ENCODE assay signal across 8 cellular contexts in genomic region chr17:45621087-45621486, GRCh38.
DNase-seq lines count a peak whose midpoint lies in the region; ATAC-seq, FAIRE-seq and TF ChIP-seq lines count a peak whose summit lies in the region.
"Not testable (repeated sequence)": the region's sequence is repeated elsewhere in the genome, so short reads cannot be mapped to it uniquely, and the experiment has no call there.

No MANE protein-coding gene starts in this region.

- not testable (repeated sequence) for FAIRE-seq in HepG2 (lab: Jason Lieb, UNC)

- not testable (repeated sequence) for H3K27ac ChIP-seq in CD4-positive, alpha-beta memory T cell (ENCODE audit: low read depth, low read length); HepG2 (ENCODE audit: extremely low read length, insufficient read depth, low read length); stomach

- H3K9ac ChIP-seq in HepG2 (ENCODE audit: insufficient read depth, low read depth, low read length): not testable (repeated sequence)

- peak overlapping the region in 7 of 8 donors; percentile 36 to 70 (median 60) for H3K4me3 Mint-ChIP-seq in CD4-positive, alpha-beta memory T cell
- peak overlapping the region; percentile 49 for H3K4me3 Mint-ChIP-seq in activated CD4-positive, alpha-beta T cell treated with anti-CD3 and anti-CD28 coated beads, Interleukin-2, amount 10 ng/mL, durations not matched to agents 7 days and 5 days
- H3K4me3 Mint-ChIP-seq in activated naive CD8-positive, alpha-beta T cell treated with anti-CD3 and anti-CD28 coated beads, Interleukin-2, amount 10 ng/mL, durations not matched to agents 7 days and 5 days: peak overlapping the region; percentile 54
- peak overlapping the region; percentile 18 for H3K4me3 Mint-ChIP-seq in osteocyte (ENCODE audit: unreplicated experiment)

- peak overlapping the region in 1 of 7 donors; percentile 3 for H3K27ac Mint-ChIP-seq in CD4-positive, alpha-beta memory T cell
- H3K27ac Mint-ChIP-seq in activated CD4-positive, alpha-beta T cell treated with anti-CD3 and anti-CD28 coated beads, Interleukin-2, amount 10 ng/mL, durations not matched to agents 7 days and 5 days; activated naive CD8-positive, alpha-beta T cell treated with anti-CD3 and anti-CD28 coated beads, Interleukin-2, amount 10 ng/mL, durations not matched to agents 7 days and 5 days; osteocyte (ENCODE audit: unreplicated experiment): not testable (repeated sequence)

- TF ChIP-seq CTCF in LNCaP clone FGC (IDR thresholded peaks at IDR 0.05; ENCODE audit: control insufficient read depth, extremely low read depth, insufficient read depth); epithelial cell of proximal tubule (conservative IDR thresholded peaks at IDR 0.05; ENCODE audit: low read depth, low read length); HepG2 (CRISPR knock-in tag; IDR thresholded peaks at IDR 0.05); osteocyte (IDR thresholded peaks at IDR 0.05); stomach (IDR thresholded peaks at IDR 0.05): not testable (repeated sequence)

- H3K9me3 ChIP-seq in CD4-positive, alpha-beta memory T cell (ENCODE audit: control insufficient read depth in 1 of 2, low read length in 2 of 2); HepG2 (ENCODE audit: low read length); stomach: not testable (repeated sequence)

- TF ChIP-seq RAD21 in HepG2 (CRISPR knock-in tag; IDR thresholded peaks at IDR 0.05): not testable (repeated sequence)

- ATAC-seq in activated naive CD8-positive, alpha-beta T cell treated with anti-CD3 and anti-CD28 coated beads, Interleukin-2, amount 10 ng/mL, durations not matched to agents 7 days and 5 days (ENCODE audit: low read depth); HepG2: not testable (repeated sequence)

- H4K20me1 ChIP-seq in HepG2 (ENCODE audit: insufficient read depth, low read length): not testable (repeated sequence)

- not testable (repeated sequence) for H3K4me3 ChIP-seq in CD4-positive, alpha-beta memory T cell (ENCODE audit: low read length in 2 of 2); HepG2 (replicated peaks in 1 of 3; ENCODE audit: insufficient read depth in 1 of 3, low read depth in 2 of 3, low read length in 3 of 3)
- H3K4me3 ChIP-seq in LNCaP clone FGC (ENCODE audit: low read depth, low read length): peak overlapping the region; percentile 49
- H3K4me3 ChIP-seq in epithelial cell of proximal tubule (ENCODE audit: low read depth, low read length): peak overlapping the region; percentile 14
- H3K4me3 ChIP-seq in stomach: peak overlapping the region; percentile 11 to 73 (median 68)

- in situ Hi-C loops in HepG2 (cut with HindIII; ENCODE audit: extremely low pct_ligation_motif_present, low pct_unique_long_range_greater_than_20kb): not testable (repeated sequence)

- not testable (repeated sequence) for H2AFZ ChIP-seq in HepG2 (ENCODE audit: low read length)

- POLR2A ChIA-PET in CD4-positive, alpha-beta memory T cell (lab: Charles Lee; ENCODE audit: partially characterized antibody); activated CD4-positive, alpha-beta T cell treated with anti-CD3 and anti-CD28 coated beads, Interleukin-2, amount 10 ng/mL, durations not matched to agents 7 days and 5 days (lab: Charles Lee); activated naive CD8-positive, alpha-beta T cell treated with anti-CD3 and anti-CD28 coated beads, Interleukin-2, amount 10 ng/mL, durations not matched to agents 7 days and 5 days (lab: Charles Lee); HepG2 (lab: Yijun Ruan, JAX): not testable (repeated sequence)

- not testable (repeated sequence) for TF ChIP-seq POLR2A in HepG2 (IDR thresholded peaks at IDR 0.05; ENCODE audit: insufficient read depth in 1 of 2, low read depth in 2 of 2, low read length in 2 of 2); stomach (IDR thresholded peaks at IDR 0.05)

- H3K27me3 ChIP-seq in CD4-positive, alpha-beta memory T cell (ENCODE audit: insufficient read depth, low read length); HepG2 (ENCODE audit: control insufficient read depth in 1 of 2, insufficient read depth in 2 of 2, low read length in 2 of 2); stomach: not testable (repeated sequence)

- not testable (repeated sequence) for BruUV-seq in HepG2 (replicated peaks; lab: Mats Ljungman, UMichigan)

- intact Hi-C loops in CD4-positive, alpha-beta memory T cell (cut with micrococcal nuclease); HepG2 (cut with micrococcal nuclease; ENCODE audit: unreplicated experiment); stomach (cut with DNase I; ENCODE audit: low total_unique reads): not testable (repeated sequence)

- not testable (repeated sequence) for DNase-seq in CD4-positive, alpha-beta memory T cell; LNCaP clone FGC (ENCODE audit: low read depth); activated CD4-positive, alpha-beta T cell treated with anti-CD3 and anti-CD28 coated beads, Interleukin-2, amount 10 ng/mL, durations not matched to agents 7 days and 5 days; activated naive CD8-positive, alpha-beta T cell treated with anti-CD3 and anti-CD28 coated beads, Interleukin-2, amount 10 ng/mL, durations not matched to agents 7 days and 5 days; epithelial cell of proximal tubule (ENCODE audit: low read depth); HepG2 (ENCODE audit: low spot score); osteocyte (ENCODE audit: extremely low spot score, unreplicated experiment); stomach

- H3K36me3 Mint-ChIP-seq in CD4-positive, alpha-beta memory T cell; activated CD4-positive, alpha-beta T cell treated with anti-CD3 and anti-CD28 coated beads, Interleukin-2, amount 10 ng/mL, durations not matched to agents 7 days and 5 days (ENCODE audit: low read depth); activated naive CD8-positive, alpha-beta T cell treated with anti-CD3 and anti-CD28 coated beads, Interleukin-2, amount 10 ng/mL, durations not matched to agents 7 days and 5 days; osteocyte (ENCODE audit: unreplicated experiment): not testable (repeated sequence)

- peak overlapping the region; percentile 32; the same call in 1 of the 2 replicates for H3K4me2 ChIP-seq in HepG2 (ENCODE audit: low read depth, low read length)

- not testable (repeated sequence) for H3K79me2 ChIP-seq in HepG2 (ENCODE audit: insufficient read depth, low read length)

- not testable (repeated sequence) for H3K4me1 Mint-ChIP-seq in CD4-positive, alpha-beta memory T cell; activated CD4-positive, alpha-beta T cell treated with anti-CD3 and anti-CD28 coated beads, Interleukin-2, amount 10 ng/mL, durations not matched to agents 7 days and 5 days; activated naive CD8-positive, alpha-beta T cell treated with anti-CD3 and anti-CD28 coated beads, Interleukin-2, amount 10 ng/mL, durations not matched to agents 7 days and 5 days; osteocyte (ENCODE audit: unreplicated experiment)

- CTCF ChIA-PET in CD4-positive, alpha-beta memory T cell (lab: Charles Lee; ENCODE audit: partially characterized antibody); activated CD4-positive, alpha-beta T cell treated with anti-CD3 and anti-CD28 coated beads, Interleukin-2, amount 10 ng/mL, durations not matched to agents 7 days and 5 days (lab: Charles Lee); HepG2 (lab: Yijun Ruan, JAX; ENCODE audit: low intra/inter-chr PET ratio, low total read pairs): not testable (repeated sequence)

- not testable (repeated sequence) for TF ChIP-seq EP300 in HepG2 (IDR thresholded peaks at IDR 0.05; ENCODE audit: low read depth in 2 of 2, low read length in 2 of 2); HepG2 (CRISPR knock-in tag; IDR thresholded peaks at IDR 0.05; ENCODE audit: borderline replicate concordance); stomach (IDR thresholded peaks at IDR 0.05)

- H3K27me3 Mint-ChIP-seq in CD4-positive, alpha-beta memory T cell; activated CD4-positive, alpha-beta T cell treated with anti-CD3 and anti-CD28 coated beads, Interleukin-2, amount 10 ng/mL, durations not matched to agents 7 days and 5 days; activated naive CD8-positive, alpha-beta T cell treated with anti-CD3 and anti-CD28 coated beads, Interleukin-2, amount 10 ng/mL, durations not matched to agents 7 days and 5 days; osteocyte (ENCODE audit: unreplicated experiment): not testable (repeated sequence)

- H3K4me1 ChIP-seq in CD4-positive, alpha-beta memory T cell (ENCODE audit: insufficient read depth, low read length); HepG2 (ENCODE audit: insufficient read depth, low read length); stomach: not testable (repeated sequence)

- WGBS in HepG2 (ENCODE audit: low lambda C conversion rate): 60% methylated on average over 7 of the region's 9 CpGs
- 14 to 32% (median 19%) methylated on average over 3 to 7 of the region's 9 CpGs for WGBS in stomach, 5 donors

- H3K36me3 ChIP-seq in CD4-positive, alpha-beta memory T cell (ENCODE audit: insufficient read depth, low read length); HepG2 (replicated peaks in 1 of 2; ENCODE audit: control insufficient read depth in 1 of 2, insufficient read depth in 2 of 2, low read length in 2 of 2); stomach: not testable (repeated sequence)

- H3K9me3 Mint-ChIP-seq in CD4-positive, alpha-beta memory T cell; activated CD4-positive, alpha-beta T cell treated with anti-CD3 and anti-CD28 coated beads, Interleukin-2, amount 10 ng/mL, durations not matched to agents 7 days and 5 days; activated naive CD8-positive, alpha-beta T cell treated with anti-CD3 and anti-CD28 coated beads, Interleukin-2, amount 10 ng/mL, durations not matched to agents 7 days and 5 days; osteocyte (ENCODE audit: unreplicated experiment): not testable (repeated sequence)
